ENCODE assay signal across 11 cellular contexts in the genomic region with DNA sequence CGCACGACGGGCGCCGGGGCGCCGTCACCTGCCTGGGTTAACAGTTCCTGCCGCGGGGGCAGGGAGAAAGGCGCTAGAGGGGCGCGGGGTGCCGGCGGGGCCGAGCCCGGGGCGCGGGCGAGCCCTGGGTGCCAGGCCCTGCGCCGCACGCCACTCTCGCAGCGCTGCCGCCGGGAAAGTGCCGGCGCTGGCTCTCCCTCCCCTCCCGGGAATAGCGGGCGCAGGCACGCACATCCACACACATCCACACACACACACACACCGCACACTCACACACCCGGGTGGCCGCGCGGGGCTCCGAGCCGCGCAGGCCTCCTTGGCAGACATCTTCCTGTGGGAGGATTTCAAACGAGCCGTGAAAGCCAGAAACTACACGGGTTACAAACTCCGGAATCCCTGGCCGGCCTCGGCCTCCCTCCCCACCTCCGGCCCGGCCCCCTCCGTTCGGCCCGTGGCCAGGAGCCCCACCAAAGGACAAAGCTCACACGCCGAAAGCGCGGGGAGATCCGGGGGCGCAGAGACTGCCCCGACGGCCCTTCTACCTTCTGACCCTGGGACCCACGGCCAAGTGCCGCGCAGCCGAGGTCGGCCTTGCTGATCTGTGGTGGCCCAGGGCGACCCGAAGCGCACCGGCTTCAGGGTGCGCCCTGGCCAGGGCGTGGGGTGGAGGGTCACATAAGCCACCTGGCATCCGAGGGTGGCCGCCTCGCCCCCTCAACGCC.
A peak's percentile ranks its signal among the peaks of the same experiment; 100 is the strongest.
DNase-seq lines count a peak whose midpoint lies in the region; ATAC-seq lines count a peak whose summit lies in the region.
"Had no signal": no experiment of that assay in that cellular context is flagged by ENCODE, and none has a peak within 500 bp of the region (broad histone marks: within the 10 kb centered on the region; RNA-seq: fewer than 3 reads in every experiment).

No MANE protein-coding gene starts in this region.

- peak; percentile 15 for DNase-seq in activated naive CD4-positive, alpha-beta T cell treated with anti-CD3 and anti-CD28 coated beads, Interleukin-2, amount 50 U/mL, for 16 hours
- no peak for DNase-seq in stimulated activated effector memory CD8-positive, alpha-beta T cell treated with anti-CD3 and anti-CD28 coated beads, Interleukin-12 subunit alpha, Interleukin-12 subunit beta, amount 100 ng/mL, for 72 hours (ENCODE audit: low spot score in 2 of 2)
- DNase-seq in SJCRH30, result no peak
- DNase-seq in GOT3 (lab: John Stamatoyannopoulos, UW), result no peak
- DNase-seq in AG20443 (ENCODE audit: low spot score), result no peak
- DNase-seq: NCI-H146 had no signal

- H3K4me3 ChIP-seq in HUES64 (ENCODE audit: low read length), result peak overlapping the region; percentile 48
- peak overlapping the region; percentile 50 for H3K4me3 ChIP-seq in iPS-18c (ENCODE audit: insufficient read depth, low read depth, low read length)
- no peak overlapping the region for H3K4me3 ChIP-seq in SJCRH30

- H3K27ac ChIP-seq in HUES64 (ENCODE audit: low read depth, low read length) (no peak overlapping the region), SJCRH30 (no peak overlapping the region)

- H3K9me3 ChIP-seq in HUES64 (ENCODE audit: insufficient read depth, low read depth, low read length) (no peaks in the 10 kb centered on the region), iPS-18c (ENCODE audit: control insufficient read depth, insufficient read depth, low read length) (no peaks in the 10 kb centered on the region), SJCRH30 (replicated peaks) (no peaks in the 10 kb centered on the region)
- H3K9me3 ChIP-seq: gastrocnemius medialis, SK-N-SH had no signal

- H3K36me3 Mint-ChIP-seq in stimulated activated effector memory CD8-positive, alpha-beta T cell treated with anti-CD3 and anti-CD28 coated beads, Interleukin-12 subunit alpha, Interleukin-12 subunit beta, amount 100 ng/mL, for 72 hours, result peaks cover 5% of the 10 kb centered on the region

- H3K27ac Mint-ChIP-seq in stimulated activated effector memory CD8-positive, alpha-beta T cell treated with anti-CD3 and anti-CD28 coated beads, Interleukin-12 subunit alpha, Interleukin-12 subunit beta, amount 100 ng/mL, for 72 hours, result no peak overlapping the region

- ATAC-seq in stimulated activated effector memory CD8-positive, alpha-beta T cell treated with anti-CD3 and anti-CD28 coated beads, Interleukin-12 subunit alpha, Interleukin-12 subunit beta, amount 100 ng/mL, for 72 hours, result peak; percentile 25
- ATAC-seq in HG03378 (IDR thresholded peaks at IDR 0.05; ENCODE audit: unreplicated experiment), result no peak

- H3K4me1 ChIP-seq in HUES64 (ENCODE audit: insufficient read depth, low read length), result peaks cover 32% of the 10 kb centered on the region
- H3K4me1 ChIP-seq in SJCRH30, result peaks cover 11% of the 10 kb centered on the region
- H3K4me1 ChIP-seq: gastrocnemius medialis had no signal

- WGBS in HUES64, result 1% methylated on average over 70 of the region's 74 CpGs

- peaks cover 30% of the 10 kb centered on the region for H3K4me1 Mint-ChIP-seq in stimulated activated effector memory CD8-positive, alpha-beta T cell treated with anti-CD3 and anti-CD28 coated beads, Interleukin-12 subunit alpha, Interleukin-12 subunit beta, amount 100 ng/mL, for 72 hours

- no peak overlapping the region for H3K9ac ChIP-seq in HUES64 (ENCODE audit: low read depth, low read length)
- H3K9ac ChIP-seq: SK-N-SH had no signal

- H3K4me3 Mint-ChIP-seq in stimulated activated effector memory CD8-positive, alpha-beta T cell treated with anti-CD3 and anti-CD28 coated beads, Interleukin-12 subunit alpha, Interleukin-12 subunit beta, amount 100 ng/mL, for 72 hours, result peak overlapping the region; percentile 72

- H3K27me3 ChIP-seq in HUES64 (ENCODE audit: insufficient read depth, low read length) (peaks cover 79% of the 10 kb centered on the region), SJCRH30 (no peaks in the 10 kb centered on the region)

- no peaks in the 10 kb centered on the region for H3K36me3 ChIP-seq in HUES64 (ENCODE audit: insufficient read depth, low read length)
- H3K36me3 ChIP-seq in SJCRH30, result no peaks in the 10 kb centered on the region
- H3K36me3 ChIP-seq: gastrocnemius medialis had no signal

- H3K9me3 Mint-ChIP-seq in stimulated activated effector memory CD8-positive, alpha-beta T cell treated with anti-CD3 and anti-CD28 coated beads, Interleukin-12 subunit alpha, Interleukin-12 subunit beta, amount 100 ng/mL, for 72 hours, result no peaks in the 10 kb centered on the region
